Comparison of ENCODE assay signal across 35 cellular contexts in genomic region chr2:223737207-223737606, GRCh38.
"Had no signal": no experiment of that assay in that cellular context is flagged by ENCODE, and none has a peak within 500 bp of the region (broad histone marks: within the 10 kb centered on the region; RNA-seq: fewer than 3 reads in every experiment).

No MANE protein-coding gene starts in this region.

- ATAC-seq: activated T-cell treated with anti-CD3 and anti-CD28 coated beads, Interleukin-2, amount 50 U/mL, for 72 hours; activated T-helper 17 cell treated with anti-CD3 and anti-CD28 coated beads, Interleukin-2, amount 50 U/mL, for 72 hours had no signal

- H3K27ac ChIP-seq: SJCRH30, SK-N-MC had no signal

- DNase-seq: activated B cell treated with CpG ODN at 0.5 μM for 24 hours; activated CD4-positive, alpha-beta memory T cell treated with anti-CD3 and anti-CD28 coated beads, Interleukin-2, amount 10 ng/mL, durations not matched to agents 7 days and 5 days; activated CD4-positive, alpha-beta T cell treated with anti-CD3 and anti-CD28 coated beads for 1 hour; activated CD4-positive, alpha-beta T cell treated with anti-CD3 and anti-CD28 coated beads for 48 hours; activated CD8-positive, alpha-beta memory T cell treated with anti-CD3 and anti-CD28 coated beads for 24 hours; activated effector memory CD4-positive, alpha-beta T cell treated with anti-CD3 and anti-CD28 coated beads, Interleukin-2, amount 50 U/mL, for 16 hours; activated naive CD4-positive, alpha-beta T cell; activated naive CD4-positive, alpha-beta T cell treated with anti-CD3 and anti-CD28 coated beads, Interleukin-2, amount 50 U/mL, for 16 hours; activated naive CD8-positive, alpha-beta T cell treated with anti-CD3 and anti-CD28 coated beads for 36 hours; activated T-cell treated with anti-CD3 and anti-CD28 coated beads, Interleukin-2, amount 50 U/mL, for 1 hour; activated T-cell treated with anti-CD3 and anti-CD28 coated beads, Interleukin-2, amount 50 U/mL, for 72 hours; amniotic stem cell; aorta; brain microvascular endothelial cell; central memory CD4-positive, alpha-beta T cell; Kasumi-1; KG1; MG63; NCI-H1048; NCI-H1105 treated with DMSO at 0.1 percent for 48 hours; NCI-H1436; NCI-H1694; NCI-H1930; NCI-H2107; NCI-H2171; NCI-H510A; NCI-H526; NCI-H748 treated with DMSO at 0.1 percent for 48 hours; OCI-M1; SHP77; SJCRH30; T1000 had no signal

- H3K4me1 ChIP-seq: SJCRH30 had no signal

- H3K9me3 ChIP-seq: MG63, SJCRH30 had no signal

- H3K4me3 ChIP-seq: MG63, SJCRH30, SK-N-MC had no signal

- H3K36me3 ChIP-seq: brain microvascular endothelial cell, MG63, SJCRH30 had no signal

- FAIRE-seq: TTC549 had no signal

- H3K27me3 ChIP-seq: brain microvascular endothelial cell, MG63, SJCRH30 had no signal
